ENCODE assay signal across 34 cellular contexts in the genomic region with DNA sequence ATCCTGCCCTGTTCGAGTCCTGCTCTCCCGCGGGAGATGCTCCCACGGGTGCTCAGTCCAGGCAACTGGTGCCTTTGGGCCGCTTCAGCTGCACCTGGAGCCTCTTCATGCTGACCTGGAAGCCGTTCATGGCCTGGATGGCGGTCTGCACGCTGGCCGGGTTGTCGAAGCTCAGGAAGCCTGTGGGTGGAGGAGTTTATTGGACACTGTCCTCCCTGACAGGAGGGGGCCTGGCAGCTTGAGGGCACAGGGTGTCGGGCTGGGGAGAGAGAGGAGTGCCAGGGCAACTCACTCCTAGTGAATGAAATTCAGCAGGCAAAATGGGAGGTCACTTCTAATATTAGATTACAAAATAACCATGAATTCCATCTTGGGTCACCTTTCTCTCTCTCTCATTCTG.
"Had no signal": no experiment of that assay in that cellular context is flagged by ENCODE, and none has a peak within 500 bp of the region (broad histone marks: within the 10 kb centered on the region; RNA-seq: fewer than 3 reads in every experiment).

No MANE protein-coding gene starts in this region.

- ATAC-seq: activated CD4-positive, CD25-positive, alpha-beta regulatory T cell treated with anti-CD3 and anti-CD28 coated beads, Interleukin-2, amount 50 U/mL, for 24 hours; activated CD8-positive, alpha-beta T cell treated with anti-CD3 and anti-CD28 coated beads for 36 hours; activated naive CD8-positive, alpha-beta T cell treated with anti-CD3 and anti-CD28 coated beads, Interleukin-2, amount 50 U/mL, for 24 hours; activated T-cell treated with anti-CD3 and anti-CD28 coated beads, Interleukin-2, amount 50 U/mL, for 4 hours; activated T-helper 17 cell treated with anti-CD3 and anti-CD28 coated beads, Interleukin-2, amount 50 U/mL, for 72 hours; body of pancreas; esophagus mucosa; foreskin keratinocyte; gastrocnemius medialis; T-helper 17 cell had no signal

- H3K36me3 Mint-ChIP-seq: activated naive CD4-positive, alpha-beta T cell treated with anti-CD3 and anti-CD28 coated beads, Interleukin-2, amount 50 U/mL, for 24 hours; activated naive CD8-positive, alpha-beta T cell treated with anti-CD3 and anti-CD28 coated beads for 36 hours had no signal

- DNase-seq: activated B cell treated with CpG ODN at 0.5 μM for 24 hours; activated CD4-positive, alpha-beta T cell treated with anti-CD3 and anti-CD28 coated beads for 48 hours; activated CD4-positive, alpha-beta T cell treated with anti-CD3 and anti-CD28 coated beads, Interleukin-2, amount 50 U/mL, for 1 hour; activated CD4-positive, alpha-beta T cell treated with anti-CD3 and anti-CD28 coated beads, Interleukin-2, amount 50 U/mL, for 48 hours; activated CD8-positive, alpha-beta memory T cell treated with anti-CD3 and anti-CD28 coated beads for 24 hours; activated CD8-positive, alpha-beta T cell treated with anti-CD3 and anti-CD28 coated beads for 36 hours; activated effector memory CD4-positive, alpha-beta T cell treated with anti-CD3 and anti-CD28 coated beads, Interleukin-2, amount 50 U/mL, for 16 hours; activated naive CD4-positive, alpha-beta T cell treated with anti-CD3 and anti-CD28 coated beads for 36 hours; activated naive CD8-positive, alpha-beta T cell treated with anti-CD3 and anti-CD28 coated beads for 36 hours; activated naive CD8-positive, alpha-beta T cell treated with anti-CD3 and anti-CD28 coated beads, Interleukin-2, amount 50 U/mL, for 24 hours; activated T-cell treated with anti-CD3 and anti-CD28 coated beads, Interleukin-2, amount 50 U/mL, for 4 hours; adrenal gland; amygdala; aorta; body of pancreas; dorsolateral prefrontal cortex; effector memory CD4-positive, alpha-beta T cell; endodermal cell; foreskin keratinocyte; gastrocnemius medialis; glutamatergic neuron; heart left ventricle; T-helper 1 cell; T-helper 17 cell; T1000; WERI-Rb-1 had no signal

- H3K4me1 ChIP-seq: adrenal gland, body of pancreas, foreskin keratinocyte, gastrocnemius medialis, heart left ventricle had no signal

- H3K4me3 Mint-ChIP-seq: activated B cell treated with CpG ODN at 0.5 μM for 24 hours; activated CD8-positive, alpha-beta T cell treated with anti-CD3 and anti-CD28 coated beads for 36 hours; activated naive CD4-positive, alpha-beta T cell treated with anti-CD3 and anti-CD28 coated beads for 36 hours; activated naive CD4-positive, alpha-beta T cell treated with anti-CD3 and anti-CD28 coated beads, Interleukin-2, amount 50 U/mL, for 24 hours; activated naive CD8-positive, alpha-beta T cell treated with anti-CD3 and anti-CD28 coated beads for 36 hours; activated naive CD8-positive, alpha-beta T cell treated with anti-CD3 and anti-CD28 coated beads, Interleukin-2, amount 50 U/mL, for 24 hours; activated T-cell treated with anti-CD3 and anti-CD28 coated beads, Interleukin-2, amount 50 U/mL, for 4 hours; activated T-helper 17 cell treated with anti-CD3 and anti-CD28 coated beads, Interleukin-2, amount 50 U/mL, for 72 hours; central memory CD8-positive, alpha-beta T cell; dendritic cell treated with granulocyte-macrophage colony-stimulating factor and Interleukin-4, amounts not matched to agents 40 ng/mL and 50 ng/mL, for 4 days; endodermal cell; T-helper 17 cell; T-helper 2 cell treated with Interferon-gamma antibody and Interleukin-4, amounts not matched to agents 5 μg/mL and 100 μg/mL, for 36 hours had no signal

- H3K27ac ChIP-seq: adrenal gland, body of pancreas, coronary artery, dorsolateral prefrontal cortex, foreskin keratinocyte, gastrocnemius medialis, heart left ventricle, WERI-Rb-1 had no signal

- H3K9me3 Mint-ChIP-seq: activated naive CD4-positive, alpha-beta T cell treated with anti-CD3 and anti-CD28 coated beads, Interleukin-2, amount 50 U/mL, for 24 hours; activated T-cell treated with anti-CD3 and anti-CD28 coated beads, Interleukin-2, amount 50 U/mL, for 4 hours; activated T-helper 17 cell treated with anti-CD3 and anti-CD28 coated beads, Interleukin-2, amount 50 U/mL, for 72 hours; central memory CD8-positive, alpha-beta T cell; T-helper 2 cell treated with Interferon-gamma antibody and Interleukin-4, amounts not matched to agents 5 μg/mL and 100 μg/mL, for 36 hours had no signal

- H3K4me1 Mint-ChIP-seq: activated naive CD4-positive, alpha-beta T cell treated with anti-CD3 and anti-CD28 coated beads, Interleukin-2, amount 50 U/mL, for 24 hours; activated naive CD8-positive, alpha-beta T cell treated with anti-CD3 and anti-CD28 coated beads for 36 hours; activated naive CD8-positive, alpha-beta T cell treated with anti-CD3 and anti-CD28 coated beads, Interleukin-2, amount 50 U/mL, for 24 hours; activated T-helper 17 cell treated with anti-CD3 and anti-CD28 coated beads, Interleukin-2, amount 50 U/mL, for 72 hours; central memory CD8-positive, alpha-beta T cell; T-helper 17 cell had no signal

- H3K27me3 ChIP-seq: adrenal gland, body of pancreas, dorsolateral prefrontal cortex, gastrocnemius medialis, heart left ventricle had no signal

- H3K27ac Mint-ChIP-seq: activated B cell treated with CpG ODN at 0.5 μM for 24 hours; activated CD8-positive, alpha-beta T cell treated with anti-CD3 and anti-CD28 coated beads for 36 hours; activated naive CD4-positive, alpha-beta T cell treated with anti-CD3 and anti-CD28 coated beads for 36 hours; activated naive CD4-positive, alpha-beta T cell treated with anti-CD3 and anti-CD28 coated beads, Interleukin-2, amount 50 U/mL, for 24 hours; activated naive CD8-positive, alpha-beta T cell treated with anti-CD3 and anti-CD28 coated beads for 36 hours; activated naive CD8-positive, alpha-beta T cell treated with anti-CD3 and anti-CD28 coated beads, Interleukin-2, amount 50 U/mL, for 24 hours; activated T-helper 17 cell treated with anti-CD3 and anti-CD28 coated beads, Interleukin-2, amount 50 U/mL, for 72 hours; dendritic cell treated with granulocyte-macrophage colony-stimulating factor and Interleukin-4, amounts not matched to agents 40 ng/mL and 50 ng/mL, for 4 days; endodermal cell; T-helper 17 cell; T-helper 2 cell treated with Interferon-gamma antibody and Interleukin-4, amounts not matched to agents 5 μg/mL and 100 μg/mL, for 36 hours had no signal

- H3K9me3 ChIP-seq: adrenal gland, body of pancreas, gastrocnemius medialis, heart left ventricle had no signal

- H3K4me3 ChIP-seq: adrenal gland, body of pancreas, coronary artery, dorsolateral prefrontal cortex, gastrocnemius medialis, heart left ventricle had no signal

- H3K36me3 ChIP-seq: adrenal gland, gastrocnemius medialis, heart left ventricle, WERI-Rb-1 had no signal
